In the genomic region with DNA sequence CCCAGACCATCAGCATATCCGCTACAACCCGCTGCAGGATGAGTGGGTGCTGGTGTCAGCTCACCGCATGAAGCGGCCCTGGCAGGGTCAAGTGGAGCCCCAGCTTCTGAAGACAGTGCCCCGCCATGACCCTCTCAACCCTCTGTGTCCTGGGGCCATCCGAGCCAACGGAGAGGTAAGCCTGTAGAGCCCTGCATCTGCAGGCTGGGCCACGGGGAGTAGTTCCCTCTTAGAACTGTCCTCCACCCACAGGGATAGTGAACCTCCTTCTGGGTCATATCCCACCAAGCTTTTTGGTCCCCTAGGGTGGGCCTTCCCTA, we compare ENCODE assay signal across 8 cellular contexts. TPM values are rescaled to one million over a fixed set of nuclear protein-coding genes. Genes with fewer than 3 reads are reported as not detected.
DNase-seq lines count a peak whose midpoint lies in the region; ATAC-seq and TF ChIP-seq lines count a peak whose summit lies in the region.

No MANE protein-coding gene starts in this region.

- H3K27me3 Mint-ChIP-seq in stimulated activated naive CD8-positive, alpha-beta T cell treated with anti-CD3 and anti-CD28 coated beads, Interleukin-15, Interleukin-2, amounts not matched to agents 100 ng/mL and 50 ng/mL, for 24 hours, result no peaks in the 10 kb centered on the region
- peaks cover 6% of the 10 kb centered on the region for H3K27me3 Mint-ChIP-seq in brain

- no peaks in the 10 kb centered on the region for H3K9me3 Mint-ChIP-seq in stimulated activated naive CD8-positive, alpha-beta T cell treated with anti-CD3 and anti-CD28 coated beads, Interleukin-15, Interleukin-2, amounts not matched to agents 100 ng/mL and 50 ng/mL, for 24 hours
- H3K9me3 Mint-ChIP-seq in brain, result no peaks in the 10 kb centered on the region

- peak in 1 of 2 experiments; percentile 19 for TF ChIP-seq CTCF in brain (conservative IDR thresholded peaks at IDR 0.05)

- no peak for ATAC-seq in stimulated activated naive CD8-positive, alpha-beta T cell treated with anti-CD3 and anti-CD28 coated beads, Interleukin-15, Interleukin-2, amounts not matched to agents 100 U/mL and 50 U/mL, for 24 hours
- ATAC-seq in GM21381 (IDR thresholded peaks at IDR 0.05; ENCODE audit: unreplicated experiment) (no peak), HG02884 (IDR thresholded peaks at IDR 0.05; ENCODE audit: unreplicated experiment) (no peak)

- no peaks in the 10 kb centered on the region for H3K9me3 ChIP-seq in mesodermal cell (ENCODE audit: control insufficient read depth, low read length)

- peaks cover 27% of the 10 kb centered on the region for H3K4me1 Mint-ChIP-seq in stimulated activated naive CD8-positive, alpha-beta T cell treated with anti-CD3 and anti-CD28 coated beads, Interleukin-15, Interleukin-2, amounts not matched to agents 100 ng/mL and 50 ng/mL, for 24 hours (ENCODE audit: low read depth)
- H3K4me1 Mint-ChIP-seq in brain, result peaks cover 52% of the 10 kb centered on the region

- peaks cover 17% of the 10 kb centered on the region for H3K36me3 Mint-ChIP-seq in stimulated activated naive CD8-positive, alpha-beta T cell treated with anti-CD3 and anti-CD28 coated beads, Interleukin-15, Interleukin-2, amounts not matched to agents 100 ng/mL and 50 ng/mL, for 24 hours (ENCODE audit: low read depth)
- peaks cover 26% of the 10 kb centered on the region for H3K36me3 Mint-ChIP-seq in brain

- peaks cover 22% of the 10 kb centered on the region for H3K36me3 ChIP-seq in mesodermal cell (ENCODE audit: control insufficient read depth, insufficient read depth, low read length)

- WGBS in mesodermal cell (ENCODE audit: insufficient coverage in 2 of 2), 2 experiments, result 12 to 13% methylated on average over 8 of the region's 8 CpGs

- H3K4me1 ChIP-seq in mesodermal cell (ENCODE audit: control insufficient read depth, insufficient read depth, low read length, poor library complexity, severe bottlenecking), result peaks cover 6% of the 10 kb centered on the region

- no peak for DNase-seq in stimulated activated naive CD8-positive, alpha-beta T cell treated with anti-CD3 and anti-CD28 coated beads, Interleukin-15, Interleukin-2, amounts not matched to agents 100 U/mL and 50 U/mL, for 24 hours
- no peak for DNase-seq in DMS153 treated with DMSO at 0.1 percent for 48 hours (lab: John Stamatoyannopoulos, UW; ENCODE audit: unreplicated experiment)
- no peak for DNase-seq in effector CD4-positive, alpha-beta T cell

- H3K27ac Mint-ChIP-seq in stimulated activated naive CD8-positive, alpha-beta T cell treated with anti-CD3 and anti-CD28 coated beads, Interleukin-15, Interleukin-2, amounts not matched to agents 100 ng/mL and 50 ng/mL, for 24 hours, result peak overlapping the region; percentile 88
- H3K27ac Mint-ChIP-seq in brain, result peak overlapping the region; percentile 87 to 98 (median 95)

- H3K27ac ChIP-seq in mesodermal cell (ENCODE audit: low read depth, low read length, severe bottlenecking), result peak overlapping the region; percentile 83

- peak overlapping the region; percentile 73 for H3K4me3 ChIP-seq in mesodermal cell (ENCODE audit: extremely low read depth, insufficient read depth, low read length, poor library complexity, severe bottlenecking)

- peak overlapping the region; percentile 92 for H3K4me3 Mint-ChIP-seq in stimulated activated naive CD8-positive, alpha-beta T cell treated with anti-CD3 and anti-CD28 coated beads, Interleukin-15, Interleukin-2, amounts not matched to agents 100 ng/mL and 50 ng/mL, for 24 hours
- H3K4me3 Mint-ChIP-seq in brain, result peak overlapping the region; percentile 91 to 96 (median 95)

RNA-seq across cellular contexts. Expression of a gene that starts 0.6 kb away (rescaled TPM):
- polyA plus RNA-seq in brain (ENCODE audit: insufficient read depth, low read depth, low replicate concordance), result 27.2 TPM
- 31.0 TPM for polyA plus RNA-seq in mesodermal cell (2013, experiment 1 of 2)
- 36.5 TPM for polyA plus RNA-seq in mesodermal cell (2013, experiment 2 of 2)

RNA-seq across cellular contexts. Expression of a gene that starts 4.9 kb away (rescaled TPM):
- polyA plus RNA-seq in brain (ENCODE audit: insufficient read depth, low read depth, low replicate concordance), result 8.0 TPM
- polyA plus RNA-seq in mesodermal cell (2013, experiment 1 of 2), result 32.0 TPM
- polyA plus RNA-seq in mesodermal cell (2013, experiment 2 of 2), result 22.0 TPM

RNA-seq across cellular contexts. Expression of a gene that starts 9.5 kb away (rescaled TPM):
- polyA plus RNA-seq in brain (ENCODE audit: insufficient read depth, low read depth, low replicate concordance), result 81.1 TPM
- polyA plus RNA-seq in mesodermal cell (2013, experiment 1 of 2), result 78.1 TPM
- 61.4 TPM for polyA plus RNA-seq in mesodermal cell (2013, experiment 2 of 2)

RNA-seq across cellular contexts. Expression of a gene that starts 15.4 kb away (rescaled TPM):
- 1.4 TPM for polyA plus RNA-seq in brain (ENCODE audit: insufficient read depth, low read depth, low replicate concordance)
- not detected for polyA plus RNA-seq in mesodermal cell (2013, experiment 1 of 2)
- polyA plus RNA-seq in mesodermal cell (2013, experiment 2 of 2), result 0.51 TPM

RNA-seq across cellular contexts. Expression of a gene that starts 18.2 kb away (rescaled TPM):
- polyA plus RNA-seq in brain (ENCODE audit: insufficient read depth, low read depth, low replicate concordance), result not detected
- polyA plus RNA-seq in mesodermal cell (2013, experiment 1 of 2), result not detected
- polyA plus RNA-seq in mesodermal cell (2013, experiment 2 of 2), result not detected
